8 cellular contexts compared by ENCODE assay signal in the genomic region with DNA sequence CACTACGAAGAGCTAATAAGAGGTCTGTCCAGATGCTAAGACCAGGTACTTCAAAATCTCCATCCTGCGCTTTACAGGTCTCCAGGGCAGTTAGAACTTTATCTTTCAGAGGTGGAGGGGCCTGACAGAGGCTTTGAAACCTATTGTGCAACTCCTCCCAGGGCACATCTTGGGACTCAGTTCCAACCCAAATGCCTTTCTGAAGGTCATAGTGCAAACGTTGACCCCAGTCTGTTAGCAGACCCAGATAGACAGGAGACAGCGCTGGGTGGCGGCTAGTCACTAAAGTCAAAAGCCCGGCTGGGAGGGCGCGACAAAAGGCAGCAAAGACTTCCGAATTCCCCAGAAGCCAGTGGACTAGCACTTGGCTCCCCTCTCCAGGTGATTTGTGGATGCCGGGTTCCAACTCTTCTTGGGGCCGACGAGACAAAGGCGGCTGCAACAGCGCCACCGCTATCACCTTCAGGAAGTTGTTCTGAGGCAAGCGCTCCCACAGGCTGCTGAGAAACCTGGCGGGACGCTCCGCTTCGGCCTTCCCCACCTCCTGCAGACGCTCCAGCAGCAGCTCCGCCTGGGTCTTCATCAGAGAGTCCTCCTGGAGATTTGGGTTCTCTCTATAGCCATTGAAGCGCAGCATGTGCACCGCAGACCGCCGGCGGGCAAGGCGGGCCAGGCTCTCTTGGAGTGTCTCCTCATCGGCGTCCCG. TPM values are rescaled to one million over a fixed set of nuclear protein-coding genes. Genes with fewer than 3 reads are reported as not detected.
DNase-seq lines count a peak whose midpoint lies in the region; ATAC-seq, FAIRE-seq and TF ChIP-seq lines count a peak whose summit lies in the region.

No MANE protein-coding gene starts in this region.

- H3K79me2 ChIP-seq in keratinocyte (ENCODE audit: control insufficient read depth, insufficient read depth, low read length) = peaks cover 17% of the 10 kb centered on the region

- dilution Hi-C loops in keratinocyte (cut with MboI; ENCODE audit: extremely low pct_ligation_motif_present, low sequenced_read_pairs) = no loop called here

- TF ChIP-seq CTCF in cardiac fibroblast (IDR thresholded peaks at IDR 0.05; ENCODE audit: low read depth, low read length) = peak; percentile 53
- peak; percentile 51 to 77 (median 62) for TF ChIP-seq CTCF in keratinocyte (optimal IDR thresholded peaks at IDR 0.05 in 1 of 3, IDR thresholded peaks at IDR 0.05 in 1 of 3, conservative IDR thresholded peaks at IDR 0.05 in 1 of 3; ENCODE audit: extremely low read depth in 1 of 3, insufficient read depth in 2 of 3, low read length in 3 of 3)

- no peaks in the 10 kb centered on the region for H3K36me3 ChIP-seq in keratinocyte (ENCODE audit: control insufficient read depth in 2 of 2, extremely low read depth in 1 of 2, insufficient read depth in 2 of 2, low read length in 2 of 2)

- FAIRE-seq in keratinocyte (lab: Jason Lieb, UNC) = no peak

- H3K4me3 ChIP-seq in cardiac fibroblast (replicated peaks in 1 of 2; ENCODE audit: low read depth in 2 of 2, low read length in 2 of 2) = peak overlapping the region; percentile 75 to 83
- peak overlapping the region; percentile 73 to 93 (median 77) for H3K4me3 ChIP-seq in keratinocyte (ENCODE audit: control insufficient read depth in 2 of 3, extremely low read depth in 1 of 3, insufficient read depth in 2 of 3, low read depth in 1 of 3, low read length in 3 of 3)

- no peaks in the 10 kb centered on the region for H3K9me3 ChIP-seq in keratinocyte (ENCODE audit: control insufficient read depth, low read depth, low read length)

- peak overlapping the region; percentile 84 for H3K9ac ChIP-seq in keratinocyte (ENCODE audit: control insufficient read depth, extremely low read depth, insufficient read depth, low read length)

- no peaks in the 10 kb centered on the region for H4K20me1 ChIP-seq in keratinocyte (ENCODE audit: control insufficient read depth, extremely low read depth, insufficient read depth, low read length)

- no peaks in the 10 kb centered on the region for H3K9me1 ChIP-seq in keratinocyte (ENCODE audit: control insufficient read depth, extremely low read depth, insufficient read depth, low read length)

- peaks cover 8% of the 10 kb centered on the region for H3K4me1 ChIP-seq in keratinocyte (ENCODE audit: control insufficient read depth, extremely low read depth, insufficient read depth, low read length)

- DNase-seq in activated T-cell treated with anti-CD3 and anti-CD28 coated beads for 1 hour (ENCODE audit: low read depth) = peak; percentile 49
- no peak for DNase-seq in activated T-cell treated with anti-CD3 and anti-CD28 coated beads, Interleukin-2, amount 50 U/mL, for 48 hours
- DNase-seq in NCI-H146 (lab: John Stamatoyannopoulos, UW) = peak; percentile 82
- peak; percentile 36 for DNase-seq in T-helper 22 cell (ENCODE audit: low read depth)
- peak; percentile 63 to 64 for DNase-seq in cardiac fibroblast (ENCODE audit: low read depth in 2 of 2)
- peak; percentile 19 for DNase-seq in keratinocyte (ENCODE audit: low read depth, low spot score)
- peak; percentile 75 for DNase-seq in stimulated activated CD4-positive, alpha-beta T cell treated with anti-CD3 and anti-CD28 coated beads, Interleukin-15, amount 100 ng/mL, for 24 hours

- ATAC-seq in HG02938 (IDR thresholded peaks at IDR 0.05; ENCODE audit: unreplicated experiment) = peak; percentile 52

- no peaks in the 10 kb centered on the region for H3K27me3 ChIP-seq in keratinocyte (ENCODE audit: control insufficient read depth, extremely low read depth, insufficient read depth, low read length)

- H3K27ac ChIP-seq in keratinocyte (ENCODE audit: control insufficient read depth, insufficient read depth, low read length) = peak overlapping the region; percentile 73

- H2AFZ ChIP-seq in keratinocyte (ENCODE audit: control insufficient read depth, low read length) = peak overlapping the region; percentile 97

- H3K4me2 ChIP-seq in keratinocyte (ENCODE audit: control insufficient read depth, extremely low read depth, insufficient read depth, low read depth, low read length) = peak overlapping the region; percentile 91

RNA-seq across cellular contexts. Expression of gene FANCF, which starts 0.7 kb away (rescaled TPM):
- 3.2 to 5.8 TPM (median 5.2 TPM) in 3 replicates for polyA plus RNA-seq in keratinocyte
- 1.1 TPM for polyA plus RNA-seq in keratinocyte (2011; ENCODE audit: low read depth)
- 3.8 and 5.0 TPM in 2 replicates for polyA plus RNA-seq in keratinocyte (2011; cell fraction: cytosol; rRNA removed)
- 4.3 and 4.7 TPM in 2 replicates for polyA plus RNA-seq in keratinocyte (2011; cell fraction: nucleus; rRNA removed)
- 3.4 and 6.6 TPM in 2 replicates for polyA plus RNA-seq in keratinocyte (2012; ENCODE audit: low replicate concordance)
- polyA minus RNA-seq in keratinocyte = 1.5 to 3.4 TPM (median 2.9 TPM) in 3 replicates
- 4.8 TPM for polyA minus RNA-seq in keratinocyte (2011; cell fraction: cytosol; rRNA and poly(A)+ RNA removed)
- polyA minus RNA-seq in keratinocyte (2011; cell fraction: nucleus; rRNA and poly(A)+ RNA removed) = 3.2 and 3.3 TPM in 2 replicates

RNA-seq across cellular contexts. Expression of gene GAS2, which starts 41.5 kb away (rescaled TPM):
- polyA plus RNA-seq in keratinocyte = 0.62 to 0.96 TPM (median 0.64 TPM) in 3 replicates
- not detected for polyA plus RNA-seq in keratinocyte (2011; ENCODE audit: low read depth)
- 0.96 and 1.1 TPM in 2 replicates for polyA plus RNA-seq in keratinocyte (2011; cell fraction: cytosol; rRNA removed)
- 0.98 and 1.7 TPM in 2 replicates for polyA plus RNA-seq in keratinocyte (2011; cell fraction: nucleus; rRNA removed)
- 0.71 and 0.81 TPM in 2 replicates for polyA plus RNA-seq in keratinocyte (2012; ENCODE audit: low replicate concordance)
- 0.39 to 0.61 TPM (median 0.46 TPM) in 3 replicates for polyA minus RNA-seq in keratinocyte
- polyA minus RNA-seq in keratinocyte (2011; cell fraction: cytosol; rRNA and poly(A)+ RNA removed) = not detected
- 0.54 TPM in 1 of 2 replicates, not detected in the other for polyA minus RNA-seq in keratinocyte (2011; cell fraction: nucleus; rRNA and poly(A)+ RNA removed)

Comparison
In these comparisons a context has a peak if more than half of its experiments do, and no peak if none do; other contexts are left out.
1. DNase-seq: peak in activated T-cell treated with anti-CD3 and anti-CD28 coated beads for 1 hour (single experiment), NCI-H146 (single experiment), T-helper 22 cell (single experiment), cardiac fibroblast (2 of 2), keratinocyte (single experiment) and stimulated activated CD4-positive, alpha-beta T cell treated with anti-CD3 and anti-CD28 coated beads, Interleukin-15, amount 100 ng/mL, for 24 hours (single experiment); none in activated T-cell treated with anti-CD3 and anti-CD28 coated beads, Interleukin-2, amount 50 U/mL, for 48 hours (0 of 2).